In genomic region chr14:53955234-53955556, GRCh38 we compare ENCODE assay signal across 8 cellular contexts. TPM values are rescaled to one million over a fixed set of nuclear protein-coding genes. Genes with fewer than 3 reads are reported as not detected.
DNase-seq lines count a peak whose midpoint lies in the region; ATAC-seq and FAIRE-seq lines count a peak whose summit lies in the region.

No MANE protein-coding gene starts in this region.

- peak overlapping the region; percentile 65 for H3K9ac ChIP-seq in iPS-15b (ENCODE audit: low read depth, low read length)

- H3K27me3 Mint-ChIP-seq in activated T-helper 1 cell treated with anti-CD3 and anti-CD28 coated beads, Interleukin-12 subunit alpha, Interleukin-12 subunit beta, Interleukin-2, Interleukin-4 antibody, amounts not matched to agents 30 ng/mL and 10 ng/mL and 1 ng/mL, durations not matched to agents 14 hours and 24 hours and 36 hours (ENCODE audit: insufficient read depth): peaks cover 63% of the 10 kb centered on the region

- H3K9me3 Mint-ChIP-seq in activated T-helper 1 cell treated with anti-CD3 and anti-CD28 coated beads, Interleukin-12 subunit alpha, Interleukin-12 subunit beta, Interleukin-2, Interleukin-4 antibody, amounts not matched to agents 30 ng/mL and 10 ng/mL and 1 ng/mL, durations not matched to agents 14 hours and 24 hours and 36 hours: no peaks in the 10 kb centered on the region

- DNase-seq in HAP-1 (ENCODE audit: low spot score in 2 of 2): no peak
- no peak for DNase-seq in activated T-helper 1 cell treated with anti-CD3 and anti-CD28 coated beads, Interleukin-12 subunit alpha, Interleukin-12 subunit beta, Interleukin-2, Interleukin-4 antibody, amounts not matched to agents 30 ng/mL and 10 ng/mL and 1 ng/mL, durations not matched to agents 14 hours and 24 hours and 36 hours (ENCODE audit: low spot score)
- no peak for DNase-seq in small intestine
- DNase-seq in NCI-H146 treated with DMSO at 0.1 percent for 48 hours (lab: John Stamatoyannopoulos, UW; ENCODE audit: unreplicated experiment): no peak
- no peak for DNase-seq in foreskin melanocyte
- DNase-seq in NCI-H2227 treated with DMSO at 0.1 percent for 48 hours (lab: John Stamatoyannopoulos, UW): no peak

- peaks cover 5% of the 10 kb centered on the region; the same call in 1 of the 2 replicates for H3K4me1 ChIP-seq in HAP-1
- peaks cover 19% of the 10 kb centered on the region for H3K4me1 ChIP-seq in iPS-15b (ENCODE audit: control insufficient read depth, insufficient read depth, low read length)
- peaks cover 0 to 3% of the 10 kb centered on the region in 2 donors for H3K4me1 ChIP-seq in small intestine (ENCODE audit: control insufficient read depth in 2 of 2, insufficient read depth in 1 of 2, low read depth in 1 of 2, low read length in 1 of 2)

- no peaks in the 10 kb centered on the region for H3K9me3 ChIP-seq in HAP-1
- no peaks in the 10 kb centered on the region for H3K9me3 ChIP-seq in iPS-15b (ENCODE audit: control insufficient read depth, insufficient read depth, low read length)
- no peaks in the 10 kb centered on the region for H3K9me3 ChIP-seq in small intestine (ENCODE audit: control insufficient read depth, low read depth)

- H3K4me1 Mint-ChIP-seq in activated T-helper 1 cell treated with anti-CD3 and anti-CD28 coated beads, Interleukin-12 subunit alpha, Interleukin-12 subunit beta, Interleukin-2, Interleukin-4 antibody, amounts not matched to agents 30 ng/mL and 10 ng/mL and 1 ng/mL, durations not matched to agents 14 hours and 24 hours and 36 hours (ENCODE audit: low read depth): peaks cover 28% of the 10 kb centered on the region

- peak overlapping the region in 1 of 2 donors; percentile 83 for H3K27ac ChIP-seq in small intestine (ENCODE audit: low read depth in 1 of 2, low read length in 1 of 2)

- FAIRE-seq in small intestine (lab: Jason Lieb, UNC): no peak

- WGBS in small intestine, 3 donors: 1 to 3% (median 1%) methylated on average over 16 of the region's 16 CpGs

- ATAC-seq in HG03469 (IDR thresholded peaks at IDR 0.05; ENCODE audit: unreplicated experiment): no peak

- H3K27ac Mint-ChIP-seq in activated T-helper 1 cell treated with anti-CD3 and anti-CD28 coated beads, Interleukin-12 subunit alpha, Interleukin-12 subunit beta, Interleukin-2, Interleukin-4 antibody, amounts not matched to agents 30 ng/mL and 10 ng/mL and 1 ng/mL, durations not matched to agents 14 hours and 24 hours and 36 hours: no peak overlapping the region

- peak overlapping the region; percentile 30 for H3K4me3 Mint-ChIP-seq in activated T-helper 1 cell treated with anti-CD3 and anti-CD28 coated beads, Interleukin-12 subunit alpha, Interleukin-12 subunit beta, Interleukin-2, Interleukin-4 antibody, amounts not matched to agents 30 ng/mL and 10 ng/mL and 1 ng/mL, durations not matched to agents 14 hours and 24 hours and 36 hours

- peaks cover 2% of the 10 kb centered on the region for H3K36me3 Mint-ChIP-seq in activated T-helper 1 cell treated with anti-CD3 and anti-CD28 coated beads, Interleukin-12 subunit alpha, Interleukin-12 subunit beta, Interleukin-2, Interleukin-4 antibody, amounts not matched to agents 30 ng/mL and 10 ng/mL and 1 ng/mL, durations not matched to agents 14 hours and 24 hours and 36 hours (ENCODE audit: low read depth)

- H3K27me3 ChIP-seq in HAP-1 (ENCODE audit: low read depth) (peaks cover 5% of the 10 kb centered on the region; the same call in 1 of the 2 replicates), iPS-15b (ENCODE audit: control insufficient read depth, insufficient read depth, low read length) (peaks cover 81% of the 10 kb centered on the region), small intestine (ENCODE audit: control insufficient read depth in 2 of 2, insufficient read depth in 2 of 2, low read length in 2 of 2) (peaks cover 0 to 3% of the 10 kb centered on the region in 2 donors)

- H3K36me3 ChIP-seq in HAP-1 (replicated peaks): peaks cover 8% of the 10 kb centered on the region; the same call in 1 of the 2 replicates
- no peaks in the 10 kb centered on the region for H3K36me3 ChIP-seq in iPS-15b (ENCODE audit: control insufficient read depth, insufficient read depth, low read length)
- H3K36me3 ChIP-seq in small intestine (ENCODE audit: control insufficient read depth in 2 of 2, insufficient read depth in 2 of 2, low read length in 2 of 2): no peaks in the 10 kb centered on the region

- intact Hi-C loops in activated T-helper 1 cell treated with anti-CD3 and anti-CD28 coated beads, Interleukin-12 subunit alpha, Interleukin-12 subunit beta, Interleukin-2, Interleukin-4 antibody, amounts not matched to agents 30 ng/mL and 10 ng/mL and 1 ng/mL, durations not matched to agents 14 hours and 24 hours and 36 hours (cut with micrococcal nuclease): no loop called here

- H3K4me3 ChIP-seq in HAP-1 (peak overlapping the region; percentile 43), iPS-15b (ENCODE audit: low read depth, low read length) (peak overlapping the region; percentile 76), small intestine (ENCODE audit: low read depth in 1 of 2, low read length in 2 of 2) (peak overlapping the region; percentile 37 to 55)

- in situ Hi-C loops in HAP-1 (cut with MboI; ENCODE audit: low sequenced_read_pairs): no loop called here

RNA-seq across cellular contexts. Expression of gene BMP4, which starts 1.4 kb away (rescaled TPM):
- total RNA-seq in activated T-helper 1 cell treated with anti-CD3 and anti-CD28 coated beads, Interleukin-12 subunit alpha, Interleukin-12 subunit beta, Interleukin-2, Interleukin-4 antibody, amounts not matched to agents 30 ng/mL and 10 ng/mL and 1 ng/mL, durations not matched to agents 14 hours and 24 hours and 36 hours: not detected in 2 replicates
- polyA plus RNA-seq in small intestine: 10 to 100 TPM in 1 of 3 donors, 1 to 10 TPM in 2; 1.6 to 11.7 (median 4.3) TPM
